Comparison of ENCODE assay signal across 15 cellular contexts in genomic region chr2:46564811-46565241, GRCh38. TPM values are rescaled to one million over a fixed set of nuclear protein-coding genes. Genes with fewer than 3 reads are reported as not detected.
DNase-seq lines count a peak whose midpoint lies in the region; TF ChIP-seq lines count a peak whose summit lies in the region.
"Had no signal": no experiment of that assay in that cellular context is flagged by ENCODE, and none has a peak within 500 bp of the region (broad histone marks: within the 10 kb centered on the region; RNA-seq: fewer than 3 reads in every experiment).

No MANE protein-coding gene starts in this region.

- H3K27me3 ChIP-seq in OCI-LY1 (ENCODE audit: insufficient read depth, low read length) (no peaks in the 10 kb centered on the region), esophagus muscularis mucosa (no peaks in the 10 kb centered on the region), transverse colon (no peaks in the 10 kb centered on the region)
- H3K27me3 ChIP-seq: dorsolateral prefrontal cortex, testis had no signal

- H3K27me3 Mint-ChIP-seq in nephron (ENCODE audit: low read depth) (no peaks in the 10 kb centered on the region), endothelial cell (ENCODE audit: unreplicated experiment) (no peaks in the 10 kb centered on the region)

- no peaks in the 10 kb centered on the region for H4K20me1 ChIP-seq in OCI-LY1 (ENCODE audit: insufficient read depth, low read length)

- in situ Hi-C loops in transverse colon (cut with MboI; ENCODE audit: low pct_ligation_motif_present in 1 of 4, low pct_unique_long_range_greater_than_20kb in 1 of 4, low sequenced_read_pairs in 3 of 4): no loop called here

- peaks cover 11% of the 10 kb centered on the region for H3K79me2 ChIP-seq in OCI-LY1 (ENCODE audit: insufficient read depth, low read length)

- H3F3A ChIP-seq in OCI-LY1 (ENCODE audit: insufficient read depth, low read length): peaks cover 13% of the 10 kb centered on the region; the same call in 1 of the 2 replicates

- H3K4me3 Mint-ChIP-seq in nephron: peak overlapping the region in 1 of 3 experiments; percentile 9
- H3K4me3 Mint-ChIP-seq in endothelial cell (ENCODE audit: unreplicated experiment): no peak overlapping the region

- TF ChIP-seq CTCF in GM12875 (IDR thresholded peaks at IDR 0.05; ENCODE audit: borderline replicate concordance, insufficient read depth, low read depth, low read length) (peak; percentile 15; the same call in 1 of the 2 replicates), OCI-LY1 (IDR thresholded peaks at IDR 0.05; ENCODE audit: low read length) (peak; percentile 46; the same call in 1 of the 2 replicates), esophagus muscularis mucosa (IDR thresholded peaks at IDR 0.05) (no peak), nephron (IDR thresholded peaks at IDR 0.05; ENCODE audit: unreplicated experiment in 3 of 3) (no peak), transverse colon (IDR thresholded peaks at IDR 0.05) (no peak), endothelial cell (IDR thresholded peaks at IDR 0.05; ENCODE audit: unreplicated experiment) (no peak)

- no peak overlapping the region; the same call in 1 of the 2 replicates for H3K9ac ChIP-seq in OCI-LY1 (ENCODE audit: low read length)

- H3K4me3 ChIP-seq in GM12875 (ENCODE audit: low read depth, low read length) (no peak overlapping the region), OCI-LY1 (ENCODE audit: low read depth, low read length, poor library complexity, severe bottlenecking) (peak overlapping the region; percentile 21), esophagus muscularis mucosa (no peak overlapping the region), transverse colon (no peak overlapping the region)
- H3K4me3 ChIP-seq: dorsolateral prefrontal cortex, testis had no signal

- H2AFZ ChIP-seq in OCI-LY1 (ENCODE audit: low read length): no peak overlapping the region

- H3K36me3 Mint-ChIP-seq in nephron (ENCODE audit: low read depth) (peaks cover 28% of the 10 kb centered on the region), endothelial cell (ENCODE audit: low read depth, unreplicated experiment) (no peaks in the 10 kb centered on the region)

- DNase-seq in esophagus muscularis mucosa (ENCODE audit: extremely low spot score) (no peak), amniotic stem cell (lab: John Stamatoyannopoulos, UW) (no peak), transverse colon (no peak), NCI-H774 (lab: John Stamatoyannopoulos, UW) (no peak), endothelial cell (ENCODE audit: low spot score) (no peak)
- DNase-seq: dorsolateral prefrontal cortex; midbrain; NCI-H1105; posterior cingulate gyrus; stimulated activated CD4-positive, alpha-beta T cell treated with anti-CD3 and anti-CD28 coated beads, Interleukin-15, amount 100 ng/mL, for 24 hours; testis had no signal

- H3K9me2 ChIP-seq in OCI-LY1 (ENCODE audit: low read depth, low read length): no peaks in the 10 kb centered on the region

- no peak for TF ChIP-seq EP300 in esophagus muscularis mucosa (IDR thresholded peaks at IDR 0.05)
- no peak for TF ChIP-seq EP300 in transverse colon (IDR thresholded peaks at IDR 0.05; ENCODE audit: low read depth)

- intact Hi-C loops in esophagus muscularis mucosa (cut with DNase I): no loop called here
- intact Hi-C loops in transverse colon (cut with DNase I; ENCODE audit: low total_unique reads): no loop called here

- H3K9me3 Mint-ChIP-seq in nephron: no peaks in the 10 kb centered on the region
- H3K9me3 Mint-ChIP-seq in endothelial cell (ENCODE audit: unreplicated experiment): no peaks in the 10 kb centered on the region

- peaks cover 88% of the 10 kb centered on the region for H3K4me1 ChIP-seq in OCI-LY1 (ENCODE audit: insufficient read depth, low read length, severe bottlenecking)
- H3K4me1 ChIP-seq in esophagus muscularis mucosa: peaks cover 90 to 96% (median 95%) of the 10 kb centered on the region in 4 donors
- H3K4me1 ChIP-seq in transverse colon: peaks cover 9 to 55% (median 22%) of the 10 kb centered on the region in 4 donors
- H3K4me1 ChIP-seq: testis had no signal

- TF ChIP-seq POLR2A in esophagus muscularis mucosa (IDR thresholded peaks at IDR 0.05; ENCODE audit: low read depth): no peak
- TF ChIP-seq POLR2A in transverse colon (IDR thresholded peaks at IDR 0.05): no peak

- H3K36me3 ChIP-seq in OCI-LY1 (ENCODE audit: insufficient read depth, low read length): peaks cover 13% of the 10 kb centered on the region; the same call in 1 of the 2 replicates
- H3K36me3 ChIP-seq in esophagus muscularis mucosa: peaks cover 0 to 16% (median 0%) of the 10 kb centered on the region in 4 donors
- no peaks in the 10 kb centered on the region for H3K36me3 ChIP-seq in transverse colon

- H3K9me3 ChIP-seq in OCI-LY1 (ENCODE audit: low read length) (no peaks in the 10 kb centered on the region), esophagus muscularis mucosa (no peaks in the 10 kb centered on the region), transverse colon (no peaks in the 10 kb centered on the region)
- H3K9me3 ChIP-seq: testis had no signal

- WGBS in esophagus muscularis mucosa: 76% methylated on average over 3 of the region's 3 CpGs
- WGBS in transverse colon (ENCODE audit: low coverage in 1 of 2), 2 donors: 67 to 85% methylated on average over 2 to 3 of the region's 3 CpGs

- H3K27ac ChIP-seq in OCI-LY1 (ENCODE audit: low read depth, low read length, poor library complexity, severe bottlenecking): peak overlapping the region; percentile 98
- H3K27ac ChIP-seq in esophagus muscularis mucosa (replicated peaks in 1 of 4): peak overlapping the region in 3 of 4 donors; percentile 6 to 37 (median 28)
- H3K27ac ChIP-seq in transverse colon: no peak overlapping the region
- H3K27ac ChIP-seq: C4-2B, testis had no signal

- peak overlapping the region; percentile 44 for H3K4me2 ChIP-seq in OCI-LY1 (ENCODE audit: low read length)

- H3K27ac Mint-ChIP-seq in nephron: peak overlapping the region in 2 of 3 experiments; percentile 42 to 61
- H3K27ac Mint-ChIP-seq in endothelial cell (ENCODE audit: unreplicated experiment): no peak overlapping the region

- H3K4me1 Mint-ChIP-seq in nephron (peaks cover 80% of the 10 kb centered on the region), endothelial cell (ENCODE audit: unreplicated experiment) (peaks cover 4% of the 10 kb centered on the region)

RNA-seq across cellular contexts. Expression of gene ATP6V1E2, which starts 22.4 kb away (rescaled TPM):
- total RNA-seq in esophagus muscularis mucosa (1 to 10 TPM; 3.6 to 7.5 (median 5.5) TPM), transverse colon (1 to 10 TPM in 3 of 4 donors, not detected in 1; 1.2 to 3.2 (median 2.2) TPM), endothelial cell (ENCODE audit: unreplicated experiment) (4.4 TPM)

RNA-seq across cellular contexts. Expression of gene RHOQ, which starts 22.5 kb away (rescaled TPM):
- total RNA-seq in esophagus muscularis mucosa (100 to 1,000 TPM; 107 to 168 (median 142) TPM), transverse colon (10 to 100 TPM in 3 of 4 donors, 1 to 10 TPM in 1; 8.2 to 58.1 (median 41.6) TPM), endothelial cell (ENCODE audit: unreplicated experiment) (27.9 TPM)

RNA-seq across cellular contexts. Expression of gene PIGF, which starts 52.0 kb away (rescaled TPM):
- total RNA-seq in esophagus muscularis mucosa: 1 to 10 TPM; 5.2 to 8.3 (median 6.4) TPM
- total RNA-seq in transverse colon: 10 to 100 TPM in 2 of 4 donors, 1 to 10 TPM in 2; 4.6 to 38.1 (median 14.4) TPM
- total RNA-seq in endothelial cell (ENCODE audit: unreplicated experiment): 23.8 TPM

RNA-seq across cellular contexts. Expression of gene CRIPT, which starts 52.2 kb away (rescaled TPM):
- total RNA-seq in esophagus muscularis mucosa (10 to 100 TPM; 13.9 to 20.7 (median 18.3) TPM), transverse colon (10 to 100 TPM in 3 of 4 donors, 1 to 10 TPM in 1; 6.0 to 18.1 (median 14.7) TPM), endothelial cell (ENCODE audit: unreplicated experiment) (10.3 TPM)

Comparison
In these comparisons a context has a peak if more than half of its experiments do, and no peak if none do; other contexts are left out.
1. CTCF ChIP-seq: peak in GM12875 (single experiment) and OCI-LY1 (single experiment); none in esophagus muscularis mucosa (0 of 3), nephron (0 of 3), transverse colon (0 of 5) and endothelial cell (single experiment).
2. H3K27ac ChIP-seq: peak in OCI-LY1 (single experiment) and esophagus muscularis mucosa (3 of 4); none in transverse colon (0 of 4).